ENCODE assay signal across 8 cellular contexts in the genomic region with DNA sequence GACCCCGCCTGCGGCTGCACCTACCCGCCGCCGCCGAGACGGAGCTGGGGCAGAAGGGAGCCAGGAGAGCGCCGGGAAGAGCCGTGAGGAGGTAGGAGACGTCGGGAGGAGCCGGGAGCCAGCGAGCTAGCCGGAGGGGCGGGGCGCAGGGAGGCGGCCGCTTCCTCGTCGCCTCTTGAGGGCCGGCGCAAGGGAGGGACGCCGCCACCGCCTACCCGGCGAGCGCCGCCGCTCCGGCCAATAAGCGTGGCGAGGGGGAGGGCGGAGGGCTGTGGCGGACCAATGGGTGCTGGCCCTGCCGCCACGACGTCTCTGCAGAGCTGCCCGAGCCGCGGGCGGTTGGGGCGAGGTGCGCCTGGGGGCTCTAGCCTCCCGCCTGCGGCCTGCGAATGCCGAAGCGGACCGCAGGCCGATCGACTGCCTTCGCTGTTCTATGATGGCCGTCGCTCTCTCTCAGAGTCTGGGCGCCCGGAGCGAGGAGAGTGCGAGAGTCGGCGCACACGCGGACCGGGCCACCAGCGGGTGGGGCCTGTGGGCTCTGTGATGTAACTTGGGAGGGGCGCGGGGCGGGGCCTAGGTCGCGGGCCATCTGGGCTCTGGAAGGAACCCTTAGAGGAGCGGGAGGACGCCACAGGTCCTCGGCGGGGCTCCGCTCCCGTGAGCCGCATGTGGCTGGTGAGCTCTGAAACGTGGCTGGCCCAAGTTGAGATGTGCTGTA.
A peak's percentile ranks its signal among the peaks of the same experiment; 100 is the strongest.
DNase-seq lines count a peak whose midpoint lies in the region; ATAC-seq, FAIRE-seq and TF ChIP-seq lines count a peak whose summit lies in the region.

No MANE protein-coding gene starts in this region.

- H3K36me3 ChIP-seq in bronchial epithelial cell (ENCODE audit: control insufficient read depth, insufficient read depth, low read length) (peaks cover 3% of the 10 kb centered on the region), smooth muscle cell (ENCODE audit: low read depth) (no peaks in the 10 kb centered on the region)

- H3K9me3 ChIP-seq in smooth muscle cell (replicated peaks; ENCODE audit: low read depth) = no peaks in the 10 kb centered on the region

- H3K27me3 ChIP-seq in bronchial epithelial cell (ENCODE audit: control insufficient read depth, insufficient read depth, low read length) = no peaks in the 10 kb centered on the region
- H3K27me3 ChIP-seq in smooth muscle cell (ENCODE audit: low read depth) = no peaks in the 10 kb centered on the region

- POLR2A ChIA-PET in AG04449 (lab: Yijun Ruan, JAX) = interaction anchor here (0.6 to 2.1 kb wide), 7 partner anchors 9 to 547 kb away, joined by 3 to 10 read pairs (median 3); a partner anchor contains a TSS

- no peaks in the 10 kb centered on the region for H3F3A ChIP-seq in smooth muscle cell (ENCODE audit: low read depth)

- H3K79me2 ChIP-seq in smooth muscle cell (ENCODE audit: low read depth) = peaks cover 43% of the 10 kb centered on the region

- ATAC-seq in GM18873 (IDR thresholded peaks at IDR 0.05; ENCODE audit: low FRiP score, unreplicated experiment) (peak; percentile 76), HG03135 (IDR thresholded peaks at IDR 0.05; ENCODE audit: unreplicated experiment) (peak; percentile 92)

- under 1% methylated on average over 59 of the region's 79 CpGs for WGBS in smooth muscle cell (ENCODE audit: low lambda C conversion rate)

- peak overlapping the region; percentile 98 for H3K9ac ChIP-seq in smooth muscle cell (ENCODE audit: low read depth)

- DNase-seq in AG04449 (ENCODE audit: low read depth, low spot score) (peak; percentile 64), NCI-H2196 treated with DMSO at 0.1 percent for 48 hours (lab: John Stamatoyannopoulos, UW; ENCODE audit: unreplicated experiment) (peak; percentile 78), bronchial epithelial cell (ENCODE audit: low read depth) (peak; percentile 89), iPS-NIHi7 (ENCODE audit: extremely low spot score) (peak; percentile 98), smooth muscle cell (lab: John Stamatoyannopoulos, UW; ENCODE audit: unreplicated experiment) (peak; percentile 95)

- peak overlapping the region; percentile 87 for H3K4me2 ChIP-seq in smooth muscle cell

- H3K4me3 ChIP-seq in AG04449 (ENCODE audit: low read depth, low read length) = peak overlapping the region; percentile 93
- peak overlapping the region; percentile 96 for H3K4me3 ChIP-seq in WI38 (ENCODE audit: low read depth, low read length)
- H3K4me3 ChIP-seq in bronchial epithelial cell (ENCODE audit: low read depth, low read length) = peak overlapping the region; percentile 90
- peak overlapping the region; percentile 91 for H3K4me3 ChIP-seq in smooth muscle cell

- H3K4me1 ChIP-seq in smooth muscle cell (ENCODE audit: low read depth) = peaks cover 21% of the 10 kb centered on the region

- CTCF ChIA-PET in AG04449 (lab: Yijun Ruan, JAX) = interaction anchor here (1.0 to 1.2 kb wide), 2 partner anchors 35 to 63 kb away, joined by 3 read pairs; no protein-coding TSS in a partner anchor

- TF ChIP-seq CTCF in AG04449 (IDR thresholded peaks at IDR 0.05; ENCODE audit: insufficient read depth, low read length, missing control alignments) (no peak), WI38 (IDR thresholded peaks at IDR 0.05; ENCODE audit: low read depth, low read length) (no peak), bronchial epithelial cell (IDR thresholded peaks at IDR 0.05; ENCODE audit: insufficient read depth, low read length, severe bottlenecking) (no peak), smooth muscle cell (IDR thresholded peaks at IDR 0.05; ENCODE audit: borderline replicate concordance, insufficient read depth, poor library complexity, severe bottlenecking) (no peak)

- H2AFZ ChIP-seq in smooth muscle cell (ENCODE audit: low read depth) = peak overlapping the region; percentile 71

- peaks cover 38% of the 10 kb centered on the region for H4K20me1 ChIP-seq in smooth muscle cell (ENCODE audit: low read depth)

- peak overlapping the region; percentile 95 for H3K27ac ChIP-seq in smooth muscle cell (ENCODE audit: low read depth)

- FAIRE-seq in bronchial epithelial cell (lab: Jason Lieb, UNC) = no peak

Comparison
In these comparisons a context has a peak if more than half of its experiments do, and no peak if none do; other contexts are left out.
1. Peak in every context shown above with its lines: DNase-seq, ATAC-seq, H3K4me3 ChIP-seq and H3K27ac ChIP-seq.